In genomic region chr7:39392151-39392550, GRCh38 we compare ENCODE assay signal across 1 cellular context.
TF ChIP-seq lines count a peak whose summit lies in the region.

No MANE protein-coding gene starts in this region.

TF ChIP-seq in GM23338, 12 proteins besides CTCF, POLR2A, EP300 and RAD21 (continued from another document):
- TF ChIP-seq ZNF462 (CRISPR knock-in tag; IDR thresholded peaks at IDR 0.05) = no peak
- TF ChIP-seq EZH2 (IDR thresholded peaks at IDR 0.05; ENCODE audit: low read depth, unreplicated experiment) = no peak
- no peak for TF ChIP-seq ZNF331 (CRISPR knock-in tag; IDR thresholded peaks at IDR 0.05; ENCODE audit: low read depth)
